10 cellular contexts compared by ENCODE assay signal in genomic region chr11:78560066-78560597, GRCh38. TPM values are rescaled to one million over a fixed set of nuclear protein-coding genes. Genes with fewer than 3 reads are reported as not detected.
DNase-seq lines count a peak whose midpoint lies in the region; ATAC-seq and TF ChIP-seq lines count a peak whose summit lies in the region.
"Had no signal": no experiment of that assay in that cellular context is flagged by ENCODE, and none has a peak within 500 bp of the region (broad histone marks: within the 10 kb centered on the region; RNA-seq: fewer than 3 reads in every experiment).

No MANE protein-coding gene starts in this region.

- POLR2A ChIA-PET in SK-N-SH (lab: Yijun Ruan, JAX) = interaction anchor here (1.0 to 1.5 kb wide), 2 partner anchors 135 to 143 kb away, joined by 3 to 5 read pairs; partner anchors contain the start of gene GAB2
- POLR2A ChIA-PET in activated CD8-positive, alpha-beta T cell treated with anti-CD3 and anti-CD28 coated beads for 36 hours (lab: Charles Lee) = no interaction called here

- H3K27ac Mint-ChIP-seq in activated CD8-positive, alpha-beta T cell treated with anti-CD3 and anti-CD28 coated beads for 36 hours = no peak overlapping the region
- H3K27ac Mint-ChIP-seq in stimulated activated effector memory CD8-positive, alpha-beta T cell treated with anti-CD3 and anti-CD28 coated beads, Interleukin-12 subunit alpha, Interleukin-12 subunit beta, amount 100 ng/mL, for 72 hours = no peak overlapping the region

- ATAC-seq in SK-N-SH treated with all-trans-retinoic acid at 6 μM for 48 hours = no peak
- ATAC-seq in HG02759 (IDR thresholded peaks at IDR 0.05; ENCODE audit: unreplicated experiment) = peak; percentile 78
- peak; percentile 55 for ATAC-seq in activated CD8-positive, alpha-beta T cell treated with anti-CD3 and anti-CD28 coated beads for 36 hours
- ATAC-seq in stimulated activated effector memory CD8-positive, alpha-beta T cell treated with anti-CD3 and anti-CD28 coated beads, Interleukin-12 subunit alpha, Interleukin-12 subunit beta, amount 100 ng/mL, for 72 hours = peak; percentile 64
- no peak for ATAC-seq in HG02763 (IDR thresholded peaks at IDR 0.05; ENCODE audit: unreplicated experiment)
- ATAC-seq in left ventricle myocardium superior = no peak
- ATAC-seq: foreskin keratinocyte had no signal

- H3K36me3 ChIP-seq in SK-N-SH (replicated peaks in 1 of 2; ENCODE audit: control insufficient read depth in 1 of 2, insufficient read depth in 2 of 2, low read length in 1 of 2) = peaks cover 26 to 29% of the 10 kb centered on the region in 2 experiments

- peaks cover 35% of the 10 kb centered on the region for H3K79me2 ChIP-seq in SK-N-SH (ENCODE audit: insufficient read depth)

- H3K27me3 Mint-ChIP-seq in activated CD8-positive, alpha-beta T cell treated with anti-CD3 and anti-CD28 coated beads for 36 hours = no peaks in the 10 kb centered on the region

- peaks cover 46% of the 10 kb centered on the region for H3K4me1 Mint-ChIP-seq in activated CD8-positive, alpha-beta T cell treated with anti-CD3 and anti-CD28 coated beads for 36 hours (ENCODE audit: low read depth)
- H3K4me1 Mint-ChIP-seq in stimulated activated effector memory CD8-positive, alpha-beta T cell treated with anti-CD3 and anti-CD28 coated beads, Interleukin-12 subunit alpha, Interleukin-12 subunit beta, amount 100 ng/mL, for 72 hours = peaks cover 29% of the 10 kb centered on the region

- WGBS in SK-N-SH (ENCODE audit: low lambda C conversion rate) = 88% methylated on average over 4 of the region's 4 CpGs

- H3F3A ChIP-seq in SK-N-SH (replicated peaks; ENCODE audit: insufficient read depth) = peaks cover 20% of the 10 kb centered on the region

- TF ChIP-seq RAD21 in SK-N-SH (IDR thresholded peaks at IDR 0.05; ENCODE audit: low read length) = peak; percentile 12; the same call in 1 of the 2 replicates

- no peaks in the 10 kb centered on the region for H3K9me2 ChIP-seq in SK-N-SH

- intact Hi-C loops in activated CD8-positive, alpha-beta T cell treated with anti-CD3 and anti-CD28 coated beads for 36 hours (cut with micrococcal nuclease) = loop anchor here (10.0 kb wide), 1 partner anchor 335 kb away; no protein-coding TSS in a partner anchor
- intact Hi-C loops in left ventricle myocardium superior (cut with micrococcal nuclease) = loop anchor here (5.0 to 10.0 kb wide), 2 partner anchors 145 to 333 kb away; partner anchors contain the start of gene GAB2

- TF ChIP-seq CTCF in SK-N-SH (IDR thresholded peaks at IDR 0.05) = no peak
- no peak for TF ChIP-seq CTCF in activated CD8-positive, alpha-beta T cell treated with anti-CD3 and anti-CD28 coated beads for 36 hours (IDR thresholded peaks at IDR 0.05)

- DNase-seq in SK-N-SH (peak; percentile 38), glomerular visceral epithelial cell (ENCODE audit: extremely low spot score) (no peak), left ventricle myocardium superior (no peak)
- DNase-seq in activated CD8-positive, alpha-beta T cell treated with anti-CD3 and anti-CD28 coated beads for 36 hours = no peak
- no peak for DNase-seq in stimulated activated effector memory CD8-positive, alpha-beta T cell treated with anti-CD3 and anti-CD28 coated beads, Interleukin-12 subunit alpha, Interleukin-12 subunit beta, amount 100 ng/mL, for 72 hours (ENCODE audit: low spot score in 2 of 2)
- DNase-seq: foreskin keratinocyte, testis had no signal

- H3K4me1 ChIP-seq in SK-N-SH (ENCODE audit: control insufficient read depth in 1 of 2, insufficient read depth in 2 of 2, low read depth in 1 of 2, low read length in 1 of 2) = peaks cover 14 to 33% of the 10 kb centered on the region in 2 experiments; a peak in 3 of 4 replicates

- no peaks in the 10 kb centered on the region for H3K27me3 ChIP-seq in SK-N-SH (ENCODE audit: insufficient read depth)
- H3K27me3 ChIP-seq: foreskin keratinocyte, testis had no signal

- no peak overlapping the region for H2AFZ ChIP-seq in SK-N-SH (ENCODE audit: low read depth)

- no peak overlapping the region for H3K9ac ChIP-seq in SK-N-SH

- no peak overlapping the region for H3K4me2 ChIP-seq in SK-N-SH

- no peaks in the 10 kb centered on the region for H3K9me3 ChIP-seq in SK-N-SH
- H3K9me3 ChIP-seq: testis had no signal

- H3K36me3 Mint-ChIP-seq in activated CD8-positive, alpha-beta T cell treated with anti-CD3 and anti-CD28 coated beads for 36 hours (ENCODE audit: low read depth) = peaks cover 41% of the 10 kb centered on the region
- peaks cover 68% of the 10 kb centered on the region for H3K36me3 Mint-ChIP-seq in stimulated activated effector memory CD8-positive, alpha-beta T cell treated with anti-CD3 and anti-CD28 coated beads, Interleukin-12 subunit alpha, Interleukin-12 subunit beta, amount 100 ng/mL, for 72 hours

- H3K4me3 ChIP-seq in SK-N-SH (ENCODE audit: low read depth in 2 of 2, low read length in 1 of 2) = no peak overlapping the region
- H3K4me3 ChIP-seq: testis had no signal

- H4K20me1 ChIP-seq in SK-N-SH (ENCODE audit: insufficient read depth) = no peaks in the 10 kb centered on the region

- TF ChIP-seq EP300 in SK-N-SH (IDR thresholded peaks at IDR 0.05; ENCODE audit: borderline replicate concordance in 1 of 2, low read depth in 1 of 2, low read length in 1 of 2) = no peak

- H3K27ac ChIP-seq in SK-N-SH (ENCODE audit: low read depth in 2 of 2, low read length in 1 of 2) = peak overlapping the region in 1 of 2 experiments; percentile 88; a peak in 2 of 4 replicates
- H3K27ac ChIP-seq: foreskin keratinocyte had no signal

- H3K4me3 Mint-ChIP-seq in activated CD8-positive, alpha-beta T cell treated with anti-CD3 and anti-CD28 coated beads for 36 hours = no peak overlapping the region
- H3K4me3 Mint-ChIP-seq in stimulated activated effector memory CD8-positive, alpha-beta T cell treated with anti-CD3 and anti-CD28 coated beads, Interleukin-12 subunit alpha, Interleukin-12 subunit beta, amount 100 ng/mL, for 72 hours = no peak overlapping the region

- H3K9me3 Mint-ChIP-seq in activated CD8-positive, alpha-beta T cell treated with anti-CD3 and anti-CD28 coated beads for 36 hours = no peaks in the 10 kb centered on the region
- H3K9me3 Mint-ChIP-seq in stimulated activated effector memory CD8-positive, alpha-beta T cell treated with anti-CD3 and anti-CD28 coated beads, Interleukin-12 subunit alpha, Interleukin-12 subunit beta, amount 100 ng/mL, for 72 hours = no peaks in the 10 kb centered on the region

- CTCF ChIA-PET in SK-N-SH (lab: Yijun Ruan, JAX) = interaction anchor here (1.0 to 1.8 kb wide), 4 partner anchors 19 to 144 kb away, joined by 3 to 4 read pairs (median 3); no protein-coding TSS in a partner anchor
- CTCF ChIA-PET in activated CD8-positive, alpha-beta T cell treated with anti-CD3 and anti-CD28 coated beads for 36 hours (lab: Charles Lee) = interaction anchor here (1.4 kb wide), 1 partner anchor 561 kb away, joined by 3 read pairs; no protein-coding TSS in a partner anchor

TF ChIP-seq in SK-N-SH, 30 proteins besides CTCF, POLR2A, EP300 and RAD21 (continues in another document):
- no peak for TF ChIP-seq TEAD4 (IDR thresholded peaks at IDR 0.05; ENCODE audit: borderline replicate concordance, insufficient read depth)
- no peak for TF ChIP-seq NFIC (IDR thresholded peaks at IDR 0.05; ENCODE audit: borderline replicate concordance)
- TF ChIP-seq SMC3 (IDR thresholded peaks at IDR 0.05; ENCODE audit: low read depth, low read length) = no peak
- no peak for TF ChIP-seq FOXM1 (IDR thresholded peaks at IDR 0.05; ENCODE audit: low read depth)
- TF ChIP-seq FOXJ3 (CRISPR knock-in tag; IDR thresholded peaks at IDR 0.05) = no peak
- TF ChIP-seq USF1 (IDR thresholded peaks at IDR 0.05; ENCODE audit: borderline replicate concordance, low read depth) = no peak
- TF ChIP-seq POLR2AphosphoS5 (IDR thresholded peaks at IDR 0.05; ENCODE audit: low read depth, low read length) = no peak
- no peak for TF ChIP-seq TAF1 (IDR thresholded peaks at IDR 0.05; ENCODE audit: borderline replicate concordance, low read depth, low read length)
- no peak for TF ChIP-seq ELF1 (IDR thresholded peaks at IDR 0.05)
- no peak for TF ChIP-seq GABPA (IDR thresholded peaks at IDR 0.05; ENCODE audit: low read depth)

TF ChIP-seq in SK-N-SH treated with all-trans-retinoic acid at 6 μM for 48 hours, 23 proteins besides CTCF, POLR2A, EP300 and RAD21 (continues in another document):
- no peak for TF ChIP-seq ZFP3 (CRISPR knock-in tag; IDR thresholded peaks at IDR 0.05)
- TF ChIP-seq TOX (CRISPR knock-in tag; IDR thresholded peaks at IDR 0.05; ENCODE audit: borderline replicate concordance) = no peak
- TF ChIP-seq ISL1 (CRISPR knock-in tag; IDR thresholded peaks at IDR 0.05) = no peak
- no peak for TF ChIP-seq ZNF70 (CRISPR knock-in tag; IDR thresholded peaks at IDR 0.05)
- TF ChIP-seq RARB (CRISPR knock-in tag; IDR thresholded peaks at IDR 0.05) = no peak
- TF ChIP-seq ZNF565 (CRISPR knock-in tag; conservative IDR thresholded peaks at IDR 0.05; ENCODE audit: low read depth) = no peak
- TF ChIP-seq ZNF8 (CRISPR knock-in tag; IDR thresholded peaks at IDR 0.05) = no peak
- TF ChIP-seq PPARA (CRISPR knock-in tag; IDR thresholded peaks at IDR 0.05; ENCODE audit: borderline replicate concordance) = no peak
- no peak for TF ChIP-seq GLIS3 (CRISPR knock-in tag; IDR thresholded peaks at IDR 0.05)
- no peak for TF ChIP-seq POU6F1 (CRISPR knock-in tag; IDR thresholded peaks at IDR 0.05; ENCODE audit: borderline replicate concordance, low read depth)
- no peak for TF ChIP-seq CSDC2 (CRISPR knock-in tag; IDR thresholded peaks at IDR 0.05)
- TF ChIP-seq BACH2 (CRISPR knock-in tag; IDR thresholded peaks at IDR 0.05; ENCODE audit: borderline replicate concordance) = no peak
- no peak for TF ChIP-seq TCF4 (CRISPR knock-in tag; IDR thresholded peaks at IDR 0.05; ENCODE audit: borderline replicate concordance)
- no peak for TF ChIP-seq ZFP30 (CRISPR knock-in tag; IDR thresholded peaks at IDR 0.05)
- TF ChIP-seq ZC3H10 (CRISPR knock-in tag; IDR thresholded peaks at IDR 0.05) = no peak

RNA-seq across cellular contexts. Expression of gene NARS2, which starts 14.5 kb away (rescaled TPM):
- polyA plus RNA-seq in SK-N-SH (2012; rRNA removed) = 8.9 and 11.3 TPM in 2 replicates
- 13.2 and 13.6 TPM in 2 replicates for polyA plus RNA-seq in SK-N-SH (2012; cell fraction: cytosol; rRNA removed)
- 4.9 and 7.4 TPM in 2 replicates for polyA plus RNA-seq in SK-N-SH (2012; cell fraction: nucleus; rRNA removed)
- total RNA-seq in activated CD8-positive, alpha-beta T cell treated with anti-CD3 and anti-CD28 coated beads for 36 hours = 10 to 100 TPM; 26.2 to 32.1 TPM
- 16.2 TPM for total RNA-seq in left ventricle myocardium superior

Comparison
In these comparisons a context has a peak if more than half of its experiments do, and no peak if none do; other contexts are left out.
1. ATAC-seq: peak in HG02759 (single experiment), activated CD8-positive, alpha-beta T cell treated with anti-CD3 and anti-CD28 coated beads for 36 hours (single experiment) and stimulated activated effector memory CD8-positive, alpha-beta T cell treated with anti-CD3 and anti-CD28 coated beads, Interleukin-12 subunit alpha, Interleukin-12 subunit beta, amount 100 ng/mL, for 72 hours (single experiment); none in SK-N-SH treated with all-trans-retinoic acid at 6 μM for 48 hours (single experiment), HG02763 (single experiment) and left ventricle myocardium superior (single experiment).